Comparison of ENCODE assay signal across 22 cellular contexts in genomic region chr10:3495281-3495680, GRCh38.
A peak's percentile ranks its signal among the peaks of the same experiment; 100 is the strongest.
DNase-seq lines count a peak whose midpoint lies in the region; ATAC-seq and TF ChIP-seq lines count a peak whose summit lies in the region.
"Had no signal": no experiment of that assay in that cellular context is flagged by ENCODE, and none has a peak within 500 bp of the region (broad histone marks: within the 10 kb centered on the region; RNA-seq: fewer than 3 reads in every experiment).

No MANE protein-coding gene starts in this region.

- no peak for ATAC-seq in HG03175 (IDR thresholded peaks at IDR 0.05; ENCODE audit: unreplicated experiment)
- no peak for ATAC-seq in GM19023 (IDR thresholded peaks at IDR 0.05; ENCODE audit: unreplicated experiment)
- no peak for ATAC-seq in GM19463 (IDR thresholded peaks at IDR 0.05; ENCODE audit: unreplicated experiment)
- ATAC-seq: activated T-helper 17 cell treated with anti-CD3 and anti-CD28 coated beads, Interleukin-2, amount 50 U/mL, for 72 hours; naive thymus-derived CD4-positive, alpha-beta T cell; upper lobe of right lung had no signal

- TF ChIP-seq EP300 in esophagus muscularis mucosa (IDR thresholded peaks at IDR 0.05) (no peak), ovary (IDR thresholded peaks at IDR 0.05) (no peak)

- H3K9me3 ChIP-seq in left ventricle myocardium inferior (replicated peaks) (no peaks in the 10 kb centered on the region), esophagus muscularis mucosa (no peaks in the 10 kb centered on the region), ovary (no peaks in the 10 kb centered on the region), vagina (no peaks in the 10 kb centered on the region)
- H3K9me3 ChIP-seq: pancreas, upper lobe of right lung had no signal

- H3K27ac ChIP-seq in left ventricle myocardium inferior (replicated peaks), result peak overlapping the region; percentile 78
- H3K27ac ChIP-seq in esophagus muscularis mucosa (replicated peaks in 1 of 4), result peak overlapping the region; percentile 35 to 74 (median 54)
- H3K27ac ChIP-seq in ovary, result peak overlapping the region; percentile 86 to 94
- H3K27ac ChIP-seq in vagina, result peak overlapping the region; percentile 77
- H3K27ac ChIP-seq: HL-60 had no signal

- TF ChIP-seq POLR2A in esophagus muscularis mucosa (IDR thresholded peaks at IDR 0.05; ENCODE audit: low read depth) (no peak), ovary (IDR thresholded peaks at IDR 0.05) (no peak), vagina (IDR thresholded peaks at IDR 0.05) (no peak)

- WGBS in esophagus muscularis mucosa, result 87% methylated on average over 6 of the region's 6 CpGs
- 83 to 90% (median 85%) methylated on average over 6 of the region's 6 CpGs for WGBS in ovary, 3 donors

- H3K27me3 ChIP-seq in left ventricle myocardium inferior (ENCODE audit: low read depth), result no peaks in the 10 kb centered on the region
- no peaks in the 10 kb centered on the region for H3K27me3 ChIP-seq in esophagus muscularis mucosa
- H3K27me3 ChIP-seq in ovary, result no peaks in the 10 kb centered on the region
- no peaks in the 10 kb centered on the region for H3K27me3 ChIP-seq in vagina
- H3K27me3 ChIP-seq: upper lobe of right lung had no signal

- H3K4me3 ChIP-seq in left ventricle myocardium inferior (peak overlapping the region; percentile 52), esophagus muscularis mucosa (no peak overlapping the region), ovary (no peak overlapping the region), vagina (no peak overlapping the region)
- H3K4me3 ChIP-seq: pancreas, upper lobe of right lung had no signal

- intact Hi-C loops in left ventricle myocardium inferior (cut with micrococcal nuclease) (no loop called here), cardiac septum (cut with DNase I) (no loop called here), esophagus muscularis mucosa (cut with DNase I) (no loop called here), ovary (cut with DNase I) (no loop called here), vagina (cut with DNase I) (no loop called here)

- TF ChIP-seq CTCF in left ventricle myocardium inferior (IDR thresholded peaks at IDR 0.05; ENCODE audit: borderline replicate concordance) (no peak), esophagus muscularis mucosa (IDR thresholded peaks at IDR 0.05) (no peak), ovary (IDR thresholded peaks at IDR 0.05) (no peak), vagina (IDR thresholded peaks at IDR 0.05) (no peak)

- DNase-seq in left ventricle myocardium inferior (no peak), cardiac septum (ENCODE audit: low spot score) (no peak), esophagus muscularis mucosa (ENCODE audit: extremely low spot score) (no peak), ovary (no peak), vagina (ENCODE audit: extremely low spot score in 2 of 2) (no peak)
- DNase-seq: activated CD4-positive, alpha-beta T cell treated with anti-CD3 and anti-CD28 coated beads for 48 hours; activated naive CD8-positive, alpha-beta T cell treated with anti-CD3 and anti-CD28 coated beads for 36 hours; C1 segment of cervical spinal cord; cortex of kidney; foreskin fibroblast; naive thymus-derived CD4-positive, alpha-beta T cell; NCI-H1417; NCI-H2171; pancreas; stimulated activated CD4-positive, alpha-beta T cell treated with anti-CD3 and anti-CD28 coated beads, Interleukin-2, amount 100 ng/mL, for 24 hours; stimulated activated naive CD4-positive, alpha-beta T cell; upper lobe of right lung had no signal

- H3K36me3 ChIP-seq in left ventricle myocardium inferior, result no peaks in the 10 kb centered on the region
- no peaks in the 10 kb centered on the region for H3K36me3 ChIP-seq in esophagus muscularis mucosa
- H3K36me3 ChIP-seq in ovary, result no peaks in the 10 kb centered on the region
- H3K36me3 ChIP-seq in vagina, result no peaks in the 10 kb centered on the region
- H3K36me3 ChIP-seq: pancreas, upper lobe of right lung had no signal

- H3K4me1 ChIP-seq in left ventricle myocardium inferior (peaks cover 23% of the 10 kb centered on the region), esophagus muscularis mucosa (peaks cover 9 to 15% (median 11%) of the 10 kb centered on the region in 4 donors), ovary (ENCODE audit: insufficient read depth) (no peaks in the 10 kb centered on the region), vagina (peaks cover 1% of the 10 kb centered on the region)
- H3K4me1 ChIP-seq: pancreas, upper lobe of right lung had no signal
